In the genomic region with DNA sequence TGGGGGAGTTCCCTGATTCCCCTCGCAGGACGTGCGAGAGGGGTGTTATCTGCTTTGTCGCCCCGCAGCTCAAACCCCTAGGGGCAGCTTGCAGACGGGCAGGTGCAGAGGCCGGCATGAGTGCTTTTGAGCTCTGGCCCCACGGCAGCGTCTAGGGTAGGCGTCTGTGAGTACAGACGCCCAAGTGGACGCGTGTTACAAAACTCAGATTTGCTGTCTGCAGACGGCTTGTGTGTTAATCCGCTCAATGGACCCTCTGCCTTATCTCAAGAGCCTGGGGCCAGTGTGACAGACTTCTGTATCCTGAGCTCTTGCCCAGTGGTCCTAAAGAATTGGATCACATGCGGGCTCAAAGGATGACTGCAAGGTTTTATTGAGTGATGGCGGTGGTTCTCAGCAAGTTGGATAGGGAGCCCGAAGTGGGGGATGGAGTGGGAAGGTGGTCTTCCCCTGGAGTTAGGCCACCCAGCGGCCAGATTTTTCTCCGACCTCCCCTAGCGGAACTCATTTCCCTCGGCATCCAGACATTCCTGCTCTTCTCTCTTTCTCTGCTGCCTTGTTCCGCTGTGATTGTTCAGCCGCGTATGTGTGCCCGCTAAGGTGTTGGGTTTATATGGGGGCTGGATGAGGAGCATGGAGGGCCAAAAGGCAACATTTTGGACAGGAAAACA, we compare ENCODE assay signal across 23 cellular contexts. TPM values are rescaled to one million over a fixed set of nuclear protein-coding genes. Genes with fewer than 3 reads are reported as not detected.
A peak's percentile ranks its signal among the peaks of the same experiment; 100 is the strongest.
DNase-seq lines count a peak whose midpoint lies in the region; ATAC-seq and TF ChIP-seq lines count a peak whose summit lies in the region.
"Had no signal": no experiment of that assay in that cellular context is flagged by ENCODE, and none has a peak within 500 bp of the region (broad histone marks: within the 10 kb centered on the region; RNA-seq: fewer than 3 reads in every experiment).

No MANE protein-coding gene starts in this region.

- H3K9me3 ChIP-seq in right cardiac atrium (ENCODE audit: control insufficient read depth, low read length) (no peaks in the 10 kb centered on the region), right atrium auricular region (no peaks in the 10 kb centered on the region), upper lobe of right lung (no peaks in the 10 kb centered on the region), colonic mucosa (no peaks in the 10 kb centered on the region)
- H3K9me3 ChIP-seq: Caco-2, Peyer's patch had no signal

- H3K4me3 ChIP-seq in right cardiac atrium (ENCODE audit: low read length) (no peak overlapping the region), right atrium auricular region (no peak overlapping the region), brain microvascular endothelial cell (ENCODE audit: low read depth, low read length) (peak overlapping the region; percentile 40), upper lobe of right lung (no peak overlapping the region), colonic mucosa (no peak overlapping the region)
- H3K4me3 ChIP-seq: Peyer's patch had no signal

- in situ Hi-C loops in brain microvascular endothelial cell (cut with HindIII; ENCODE audit: low pct_ligation_motif_present, low sequenced_read_pairs), result no loop called here

- peaks cover 32% of the 10 kb centered on the region for H3K27me3 Mint-ChIP-seq in osteocyte (ENCODE audit: unreplicated experiment)

- H3K4me1 Mint-ChIP-seq in osteocyte (ENCODE audit: unreplicated experiment), result no peaks in the 10 kb centered on the region
- H3K4me1 Mint-ChIP-seq: activated naive CD4-positive, alpha-beta T cell treated with anti-CD3 and anti-CD28 coated beads, Interleukin-2, amount 10 ng/mL, durations not matched to agents 7 days and 5 days; central memory CD8-positive, alpha-beta T cell; T-cell had no signal

- H3K27ac Mint-ChIP-seq in osteocyte (ENCODE audit: unreplicated experiment), result no peak overlapping the region
- H3K27ac Mint-ChIP-seq: activated naive CD4-positive, alpha-beta T cell treated with anti-CD3 and anti-CD28 coated beads, Interleukin-2, amount 10 ng/mL, durations not matched to agents 7 days and 5 days; stimulated activated naive CD8-positive, alpha-beta T cell treated with anti-CD3 and anti-CD28 coated beads, Interleukin-15, Interleukin-2, amounts not matched to agents 100 ng/mL and 50 ng/mL, for 24 hours; T-cell had no signal

- H3K9me3 Mint-ChIP-seq in osteocyte (ENCODE audit: unreplicated experiment), result no peaks in the 10 kb centered on the region
- H3K9me3 Mint-ChIP-seq: activated naive CD4-positive, alpha-beta T cell treated with anti-CD3 and anti-CD28 coated beads, Interleukin-2, amount 10 ng/mL, durations not matched to agents 7 days and 5 days; central memory CD8-positive, alpha-beta T cell; stimulated activated naive CD8-positive, alpha-beta T cell treated with anti-CD3 and anti-CD28 coated beads, Interleukin-15, Interleukin-2, amounts not matched to agents 100 ng/mL and 50 ng/mL, for 24 hours; T-cell had no signal

- intact Hi-C loops in right cardiac atrium (cut with DNase I) (no loop called here), upper lobe of right lung (cut with DNase I) (no loop called here), colonic mucosa (cut with DNase I) (no loop called here)

- DNase-seq in right cardiac atrium (peak in 2 of 3 donors; percentile 2 to 16), right atrium auricular region (ENCODE audit: low spot score) (no peak), brain microvascular endothelial cell (no peak), left kidney (ENCODE audit: low read depth, low spot score) (peak; percentile 68), upper lobe of right lung (peak; percentile 62), osteocyte (ENCODE audit: extremely low spot score, unreplicated experiment) (no peak), colonic mucosa (no peak), GF-D8 (lab: John Stamatoyannopoulos, UW) (no peak)
- DNase-seq: activated CD4-positive, CD25-positive, alpha-beta regulatory T cell treated with anti-CD3 and anti-CD28 coated beads, Interleukin-2, amount 50 U/mL, for 72 hours; activated CD8-positive, alpha-beta memory T cell treated with anti-CD3 and anti-CD28 coated beads, Interleukin-2, amount 50 U/mL, for 4 hours; activated naive CD4-positive, alpha-beta T cell treated with anti-CD3 and anti-CD28 coated beads, Interleukin-2, amount 10 ng/mL, durations not matched to agents 7 days and 5 days; Caco-2; GOT3; hippocampal formation; KG1; NCI-H1694 treated with DMSO at 0.1 percent for 48 hours; Peyer's patch; T-cell had no signal

- no peaks in the 10 kb centered on the region for H3K4me1 ChIP-seq in right cardiac atrium (ENCODE audit: control insufficient read depth, insufficient read depth, low read length)
- H3K4me1 ChIP-seq in right atrium auricular region, result no peaks in the 10 kb centered on the region
- H3K4me1 ChIP-seq in upper lobe of right lung, result no peaks in the 10 kb centered on the region
- no peaks in the 10 kb centered on the region for H3K4me1 ChIP-seq in colonic mucosa
- H3K4me1 ChIP-seq: Caco-2, Peyer's patch had no signal

- H3K27me3 ChIP-seq in right cardiac atrium (ENCODE audit: control insufficient read depth, insufficient read depth) (no peaks in the 10 kb centered on the region), right atrium auricular region (no peaks in the 10 kb centered on the region), brain microvascular endothelial cell (replicated peaks) (no peaks in the 10 kb centered on the region), upper lobe of right lung (peaks cover 5% of the 10 kb centered on the region), colonic mucosa (no peaks in the 10 kb centered on the region)
- H3K27me3 ChIP-seq: Peyer's patch had no signal

- no peak overlapping the region for H3K27ac ChIP-seq in right cardiac atrium (ENCODE audit: low read length)
- no peak overlapping the region for H3K27ac ChIP-seq in right atrium auricular region
- no peak overlapping the region for H3K27ac ChIP-seq in brain microvascular endothelial cell
- no peak overlapping the region for H3K27ac ChIP-seq in upper lobe of right lung
- no peak overlapping the region for H3K27ac ChIP-seq in colonic mucosa
- H3K27ac ChIP-seq: Peyer's patch had no signal

- 12% methylated on average over 26 of the region's 26 CpGs for WGBS in right cardiac atrium

- TF ChIP-seq CTCF in right atrium auricular region (IDR thresholded peaks at IDR 0.05) (no peak), brain microvascular endothelial cell (IDR thresholded peaks at IDR 0.05; ENCODE audit: low read depth, low read length, missing control alignments) (peak; percentile 34), upper lobe of right lung (IDR thresholded peaks at IDR 0.05) (no peak), osteocyte (IDR thresholded peaks at IDR 0.05) (no peak), colonic mucosa (IDR thresholded peaks at IDR 0.05) (no peak)

- H3K36me3 ChIP-seq in right atrium auricular region, result no peaks in the 10 kb centered on the region
- no peaks in the 10 kb centered on the region for H3K36me3 ChIP-seq in brain microvascular endothelial cell (replicated peaks)
- no peaks in the 10 kb centered on the region for H3K36me3 ChIP-seq in upper lobe of right lung
- H3K36me3 ChIP-seq in colonic mucosa, result no peaks in the 10 kb centered on the region
- H3K36me3 ChIP-seq: Peyer's patch had no signal

- H3K9ac ChIP-seq in colonic mucosa (ENCODE audit: low read depth in 2 of 2, low read length in 2 of 2), result no peak overlapping the region

- no peak overlapping the region for H3K4me3 Mint-ChIP-seq in osteocyte (ENCODE audit: unreplicated experiment)
- H3K4me3 Mint-ChIP-seq: activated naive CD4-positive, alpha-beta T cell treated with anti-CD3 and anti-CD28 coated beads, Interleukin-2, amount 10 ng/mL, durations not matched to agents 7 days and 5 days; central memory CD8-positive, alpha-beta T cell; stimulated activated naive CD8-positive, alpha-beta T cell treated with anti-CD3 and anti-CD28 coated beads, Interleukin-15, Interleukin-2, amounts not matched to agents 100 ng/mL and 50 ng/mL, for 24 hours; T-cell had no signal

- ATAC-seq in right cardiac atrium (no peak), upper lobe of right lung (peak; percentile 38)
- ATAC-seq: T-cell had no signal

- no peaks in the 10 kb centered on the region for H3K36me3 Mint-ChIP-seq in osteocyte (ENCODE audit: unreplicated experiment)
- H3K36me3 Mint-ChIP-seq: activated naive CD4-positive, alpha-beta T cell treated with anti-CD3 and anti-CD28 coated beads, Interleukin-2, amount 10 ng/mL, durations not matched to agents 7 days and 5 days; T-cell had no signal

RNA-seq across cellular contexts. Expression of gene CFHR4, which starts 9.4 kb away (rescaled TPM):
- total RNA-seq in right cardiac atrium (not detected), right atrium auricular region (not detected), upper lobe of right lung (not detected), osteocyte (not detected in 2 replicates), colonic mucosa (not detected)
- polyA plus RNA-seq in right cardiac atrium, result not detected
- total RNA-seq: A673, Caco-2, lung microvascular endothelial cell, NCI-H460, Peyer's patch, T-cell had no signal

RNA-seq across cellular contexts. Expression of gene CFHR2, which starts 46.2 kb away (rescaled TPM):
- not detected for total RNA-seq in right cardiac atrium
- polyA plus RNA-seq in right cardiac atrium, result not detected
- not detected for total RNA-seq in right atrium auricular region
- not detected for total RNA-seq in upper lobe of right lung
- total RNA-seq in osteocyte, result not detected in 2 replicates
- total RNA-seq in colonic mucosa, result under 1 TPM in 1 of 2 donors, not detected in 1; 0.27 TPM
- total RNA-seq: A673, Caco-2, lung microvascular endothelial cell, NCI-H460, Peyer's patch, T-cell had no signal

Comparison
In these comparisons a context has a peak if more than half of its experiments do, and no peak if none do; other contexts are left out.
1. DNase-seq: peak in right cardiac atrium (2 of 3), left kidney (single experiment) and upper lobe of right lung (single experiment); none in right atrium auricular region (single experiment), brain microvascular endothelial cell (single experiment), osteocyte (single experiment), colonic mucosa (single experiment) and GF-D8 (single experiment).